8 cellular contexts compared by ENCODE assay signal in the genomic region with DNA sequence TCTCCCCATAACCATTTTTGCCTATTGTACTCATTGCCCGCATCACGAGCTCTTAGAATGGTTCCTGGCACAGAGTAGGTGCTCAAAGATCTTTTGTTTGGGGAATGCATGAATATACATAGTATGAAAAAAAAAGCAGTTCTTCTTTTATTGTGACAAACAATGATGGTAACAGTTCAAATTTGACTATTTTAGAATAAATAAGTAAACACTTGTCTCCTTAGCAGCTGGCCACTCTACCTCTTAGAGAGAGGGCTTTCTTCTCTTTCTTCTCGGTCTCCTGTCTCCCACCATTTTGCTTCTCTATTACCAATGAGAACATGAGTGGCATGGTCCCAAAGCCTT. TPM values are rescaled to one million over a fixed set of nuclear protein-coding genes. Genes with fewer than 3 reads are reported as not detected.
DNase-seq lines count a peak whose midpoint lies in the region; ATAC-seq and TF ChIP-seq lines count a peak whose summit lies in the region.

No MANE protein-coding gene starts in this region.

- TF ChIP-seq CTCF in 22Rv1 (IDR thresholded peaks at IDR 0.05) (no peak), dorsolateral prefrontal cortex (IDR thresholded peaks at IDR 0.05 in 54 of 56, conservative IDR thresholded peaks at IDR 0.05 in 2 of 56; ENCODE audit: low read depth in 1 of 56, partially characterized antibody in 56 of 56) (no peak), neural cell (IDR thresholded peaks at IDR 0.05; ENCODE audit: poor library complexity, severe bottlenecking) (no peak)

- H3K9ac ChIP-seq in HUES6 (ENCODE audit: low read length) = peak overlapping the region; percentile 58
- peak overlapping the region; percentile 38 for H3K9ac ChIP-seq in neural cell (ENCODE audit: low read length)

- intact Hi-C loops in dorsolateral prefrontal cortex (cut with DNase I) = loop anchor here (1.0 to 10.0 kb wide), 5 partner anchors 44 to 370 kb away; partner anchors contain the start of gene MYCBP2 (in 1 of the 2)

- no peak overlapping the region for H2AFZ ChIP-seq in neural cell (ENCODE audit: low read depth, low read length)

- H4K20me1 ChIP-seq in neural cell (ENCODE audit: insufficient read depth) = peaks cover 15% of the 10 kb centered on the region

- TF ChIP-seq RAD21 in neural cell (conservative IDR thresholded peaks at IDR 0.05) = no peak

- peak overlapping the region; percentile 70 for H3K4me3 ChIP-seq in HUES6 (ENCODE audit: low read depth, low read length)
- H3K4me3 ChIP-seq in dorsolateral prefrontal cortex = peak overlapping the region; percentile 59 to 97 (median 85)
- peak overlapping the region; percentile 88 for H3K4me3 ChIP-seq in neural cell (ENCODE audit: low read length)

- H3K79me2 ChIP-seq in neural cell (replicated peaks; ENCODE audit: insufficient read depth, low read length) = peaks cover 32% of the 10 kb centered on the region

- ATAC-seq in GM18907 (IDR thresholded peaks at IDR 0.05; ENCODE audit: unreplicated experiment) = peak; percentile 20
- no peak for ATAC-seq in HG02840 (IDR thresholded peaks at IDR 0.05; ENCODE audit: low FRiP score, unreplicated experiment)

- peak overlapping the region; percentile 46 for H3K4me2 ChIP-seq in neural cell (ENCODE audit: low read length)

- no peak for TF ChIP-seq EP300 in neural cell (conservative IDR thresholded peaks at IDR 0.05; ENCODE audit: poor library complexity, severe bottlenecking)

- H3F3A ChIP-seq in neural cell (ENCODE audit: insufficient read depth, low read length, poor library complexity, severe bottlenecking) = no peaks in the 10 kb centered on the region

- H3K4me1 ChIP-seq in HUES6 (ENCODE audit: control insufficient read depth, insufficient read depth, low read length) = peaks cover 15% of the 10 kb centered on the region

- H3K36me3 ChIP-seq in HUES6 (ENCODE audit: control insufficient read depth, insufficient read depth, low read length) (no peaks in the 10 kb centered on the region), neural cell (ENCODE audit: insufficient read depth, low read length) (no peaks in the 10 kb centered on the region)

- DNase-seq in dorsolateral prefrontal cortex = no peak
- DNase-seq in A172 (ENCODE audit: low spot score) = no peak
- DNase-seq in NCI-H82 treated with DMSO at 0.1 percent for 48 hours (lab: John Stamatoyannopoulos, UW; ENCODE audit: unreplicated experiment) = no peak

- H3K9me2 ChIP-seq in neural cell (ENCODE audit: insufficient read depth, low read length) = no peaks in the 10 kb centered on the region

- H3K27ac ChIP-seq in 22Rv1 (0 out of 2 replicates have a peak overlapping the region, but pooled peaks have one; percentile 74), HUES6 (ENCODE audit: low read depth, low read length) (no peak overlapping the region), dorsolateral prefrontal cortex (peak overlapping the region; percentile 19 to 97 (median 92)), neural cell (ENCODE audit: low read length) (peak overlapping the region; percentile 77)

- no peaks in the 10 kb centered on the region for H3K9me3 ChIP-seq in HUES6 (ENCODE audit: control insufficient read depth, insufficient read depth, low read depth, low read length)
- H3K9me3 ChIP-seq in neural cell (ENCODE audit: low read length) = no peaks in the 10 kb centered on the region

- H3K27me3 ChIP-seq in HUES6 (ENCODE audit: control insufficient read depth, insufficient read depth, low read length) (peaks cover 37% of the 10 kb centered on the region), dorsolateral prefrontal cortex (no peaks in the 10 kb centered on the region), neural cell (ENCODE audit: insufficient read depth, low read depth, low read length) (no peaks in the 10 kb centered on the region)

TF ChIP-seq in neural cell, 6 proteins besides CTCF, POLR2A, EP300 and RAD21:
- no peak for TF ChIP-seq TAF1 (IDR thresholded peaks at IDR 0.05; ENCODE audit: low read depth)
- no peak for TF ChIP-seq REST (IDR thresholded peaks at IDR 0.05; ENCODE audit: borderline replicate concordance)
- no peak for TF ChIP-seq SMC3 (conservative IDR thresholded peaks at IDR 0.05; ENCODE audit: poor library complexity)
- TF ChIP-seq EZH2 (IDR thresholded peaks at IDR 0.05; ENCODE audit: borderline replicate concordance, insufficient read depth, low read length, poor library complexity, severe bottlenecking) = no peak
- TF ChIP-seq POLR2AphosphoS5 (IDR thresholded peaks at IDR 0.05) = no peak
- no peak for TF ChIP-seq MXI1 (conservative IDR thresholded peaks at IDR 0.05; ENCODE audit: poor library complexity, severe bottlenecking)

RNA-seq across cellular contexts. Expression of gene SLAIN1, which starts 0.7 kb away (rescaled TPM):
- total RNA-seq in dorsolateral prefrontal cortex = 100 to 1,000 TPM; 103 to 777 (median 227) TPM
- 129 and 155 TPM in 2 replicates for polyA plus RNA-seq in neural cell
- 290 and 291 TPM in 2 replicates for polyA minus RNA-seq in neural cell
- 0.03 TPM in 1 of 2 replicates, not detected in the other for total RNA-seq in A172 (2014; rRNA removed; shearing (Covaris generic))

Comparison
In these comparisons a context has a peak if more than half of its experiments do, and no peak if none do; other contexts are left out.
1. RNA of gene SLAIN1, which starts 0.7 kb away (total RNA-seq): 103 to 777 TPM in dorsolateral prefrontal cortex; 0.03 TPM in A172; every median in the first group is over 10 times any median in the second.
2. Peak in every context shown above with its lines, with median percentiles within 50 percentile points of each other: H3K4me3 ChIP-seq.